ENCODE assay signal across 1 cellular context in genomic region chr2:197969391-197969893, GRCh38.
TF ChIP-seq lines count a peak whose summit lies in the region.

No MANE protein-coding gene starts in this region.

TF ChIP-seq in K562, 482 proteins besides CTCF, POLR2A, EP300 and RAD21 (continued from another document and continues in another):
- TF ChIP-seq CUX1 (CRISPR knock-in tag; IDR thresholded peaks at IDR 0.05) (no peak), HNRNPLL (IDR thresholded peaks at IDR 0.05; ENCODE audit: low read depth, low read length, poor library complexity, severe bottlenecking) (no peak), GABPB2 (CRISPR knock-in tag; conservative IDR thresholded peaks at IDR 0.05) (no peak), NBN (IDR thresholded peaks at IDR 0.05; ENCODE audit: low read depth) (no peak), RBBP5 (IDR thresholded peaks at IDR 0.05; ENCODE audit: borderline replicate concordance, insufficient read depth, low read length, poor library complexity, severe bottlenecking) (no peak), HMG20B (CRISPR knock-in tag; IDR thresholded peaks at IDR 0.05) (no peak), SLC30A9 (CRISPR knock-in tag; IDR thresholded peaks at IDR 0.05) (no peak), ZHX1 (conservative IDR thresholded peaks at IDR 0.05; ENCODE audit: low read length) (no peak), ZNF511 (CRISPR knock-in tag; IDR thresholded peaks at IDR 0.05) (no peak), COPS2 (conservative IDR thresholded peaks at IDR 0.05) (no peak), SMARCB1 (IDR thresholded peaks at IDR 0.05; ENCODE audit: insufficient read length, low read depth) (no peak), ZNF518B (CRISPR knock-in tag; IDR thresholded peaks at IDR 0.05) (no peak), RBFOX2 (IDR thresholded peaks at IDR 0.05; ENCODE audit: low read depth, low read length) (no peak), MAZ (CRISPR knock-in tag; conservative IDR thresholded peaks at IDR 0.05 in 1 of 2, IDR thresholded peaks at IDR 0.05 in 1 of 2) (no peak; a peak in 1 of 4 replicates), TEAD2 (tag; IDR thresholded peaks at IDR 0.05) (no peak), ELF2 (CRISPR knock-in tag; IDR thresholded peaks at IDR 0.05) (no peak), ZNF41 (CRISPR knock-in tag; conservative IDR thresholded peaks at IDR 0.05) (no peak), ZNF764 (CRISPR knock-in tag; IDR thresholded peaks at IDR 0.05; ENCODE audit: low read depth) (no peak), CEBPG (CRISPR knock-in tag; IDR thresholded peaks at IDR 0.05) (peak; percentile 60; the same call in 1 of the 2 replicates), CEBPG (tag; conservative IDR thresholded peaks at IDR 0.05 in 1 of 2, IDR thresholded peaks at IDR 0.05 in 1 of 2) (peak; percentile 17 to 91; a peak in 2 of 4 replicates), MBD1 (CRISPR knock-in tag; IDR thresholded peaks at IDR 0.05) (no peak), NONO (IDR thresholded peaks at IDR 0.05; ENCODE audit: low read depth in 2 of 2, low read length in 1 of 2) (no peak), CC2D1A (IDR thresholded peaks at IDR 0.05) (peak; percentile 73), ZBTB8A (IDR thresholded peaks at IDR 0.05; ENCODE audit: partially characterized antibody) (no peak), CHAMP1 (IDR thresholded peaks at IDR 0.05) (peak; percentile 68), MYC (IDR thresholded peaks at IDR 0.05; ENCODE audit: low read depth, low read length) (no peak), MYC (CRISPR knock-in tag; IDR thresholded peaks at IDR 0.05; ENCODE audit: borderline replicate concordance, low read depth) (no peak), ZNF75A (CRISPR knock-in tag; IDR thresholded peaks at IDR 0.05) (no peak), TCF3 (CRISPR knock-in tag; IDR thresholded peaks at IDR 0.05) (peak; percentile 80), KHSRP (IDR thresholded peaks at IDR 0.05) (no peak), HDGF (IDR thresholded peaks at IDR 0.05) (no peak), ZNF644 (tag; IDR thresholded peaks at IDR 0.05; ENCODE audit: low read depth) (no peak), ILK (tag; IDR thresholded peaks at IDR 0.05; ENCODE audit: borderline replicate concordance, low read depth) (no peak), SMC3 (conservative IDR thresholded peaks at IDR 0.05; ENCODE audit: insufficient read depth, low read depth, low read length) (no peak), THAP7 (CRISPR knock-in tag; IDR thresholded peaks at IDR 0.05) (no peak), ETV6 (IDR thresholded peaks at IDR 0.05; ENCODE audit: borderline replicate concordance in 1 of 2, low read depth in 2 of 2, low read length in 1 of 2) (no peak), ETV6 (CRISPR knock-in tag; IDR thresholded peaks at IDR 0.05; ENCODE audit: borderline replicate concordance) (no peak), SIN3A (IDR thresholded peaks at IDR 0.05; ENCODE audit: borderline replicate concordance in 2 of 2, control insufficient read depth in 1 of 2, low read depth in 2 of 2, low read length in 2 of 2) (no peak), SMARCC2 (IDR thresholded peaks at IDR 0.05; ENCODE audit: low read depth) (peak; percentile 89), PHF21A (IDR thresholded peaks at IDR 0.05; ENCODE audit: borderline replicate concordance, low read depth) (no peak), PRPF4 (IDR thresholded peaks at IDR 0.05; ENCODE audit: insufficient read depth, low read depth, low read length, poor library complexity, severe bottlenecking) (no peak), XRCC3 (IDR thresholded peaks at IDR 0.05) (no peak), FOSL1 (tag; conservative IDR thresholded peaks at IDR 0.05) (peak; percentile 94), MTA2 (IDR thresholded peaks at IDR 0.05; ENCODE audit: low read depth) (peak; percentile 46; the same call in 1 of the 2 replicates), PTTG1 (tag; IDR thresholded peaks at IDR 0.05; ENCODE audit: low read depth) (no peak), KLF13 (tag; IDR thresholded peaks at IDR 0.05; ENCODE audit: borderline replicate concordance, low read depth) (no peak), HDAC1 (IDR thresholded peaks at IDR 0.05) (0 out of 4 replicates have a peak, but pooled peaks of 1 of the 2 experiments have one; percentile 31), E2F4 (CRISPR knock-in tag; IDR thresholded peaks at IDR 0.05; ENCODE audit: low read depth) (no peak), ESRRA (IDR thresholded peaks at IDR 0.05; ENCODE audit: borderline replicate concordance, low read depth) (no peak), ZKSCAN8 (CRISPR knock-in tag; IDR thresholded peaks at IDR 0.05) (no peak), U2AF1 (optimal IDR thresholded peaks at IDR 0.05; ENCODE audit: low read depth, low read length) (no peak), KDM4B (IDR thresholded peaks at IDR 0.05; ENCODE audit: borderline replicate concordance in 2 of 2, low read depth in 1 of 2) (no peak), ZNF445 (CRISPR knock-in tag; IDR thresholded peaks at IDR 0.05; ENCODE audit: low read depth) (no peak)
